ENCODE assay signal across 10 cellular contexts in the genomic region with DNA sequence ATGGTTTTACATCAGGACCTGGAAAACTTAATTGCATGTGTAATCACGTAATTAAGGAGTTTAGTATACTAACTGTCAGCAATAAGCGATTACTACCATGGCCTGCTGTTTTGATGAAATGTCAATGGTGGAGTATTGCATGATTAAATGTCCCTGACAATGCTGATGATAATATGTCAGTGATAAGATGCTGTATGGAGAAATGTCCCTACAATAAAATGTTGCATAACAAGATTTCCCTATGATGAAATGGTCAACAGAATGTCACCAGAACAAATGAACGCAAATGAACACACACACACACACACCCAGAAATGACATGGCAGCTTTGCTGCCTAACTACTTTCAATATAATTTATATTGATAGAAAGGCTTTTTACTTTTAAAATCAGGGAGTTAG.
A peak's percentile ranks its signal among the peaks of the same experiment; 100 is the strongest.
DNase-seq lines count a peak whose midpoint lies in the region; ATAC-seq and TF ChIP-seq lines count a peak whose summit lies in the region.
"Had no signal": no experiment of that assay in that cellular context is flagged by ENCODE, and none has a peak within 500 bp of the region (broad histone marks: within the 10 kb centered on the region; RNA-seq: fewer than 3 reads in every experiment).

No MANE protein-coding gene starts in this region.

- ATAC-seq in GM18520 (IDR thresholded peaks at IDR 0.05; ENCODE audit: unreplicated experiment): no peak
- ATAC-seq: HCT116 had no signal

- peak overlapping the region; percentile 37 for H3K4me3 Mint-ChIP-seq in type B pancreatic cell

- H3K27ac Mint-ChIP-seq in type B pancreatic cell: peak overlapping the region; percentile 82

- TF ChIP-seq CTCF in type B pancreatic cell (conservative IDR thresholded peaks at IDR 0.05): no peak

- peak; percentile 26 for DNase-seq in NCI-H748 (lab: John Stamatoyannopoulos, UW; ENCODE audit: unreplicated experiment)
- DNase-seq in NCI-H748 treated with DMSO at 0.1 percent for 48 hours (lab: John Stamatoyannopoulos, UW): no peak
- peak; percentile 1 for DNase-seq in HuH-7 (ENCODE audit: low spot score)
- DNase-seq in NCI-H146 treated with DMSO at 0.1 percent for 48 hours (lab: John Stamatoyannopoulos, UW; ENCODE audit: unreplicated experiment): peak; percentile 44
- DNase-seq in type B pancreatic cell (ENCODE audit: extremely low spot score, unreplicated experiment): no peak
- no peak for DNase-seq in inferior parietal cortex (ENCODE audit: extremely low spot score)
- DNase-seq: DMS53, GM23248 had no signal

- no peaks in the 10 kb centered on the region for H3K27me3 Mint-ChIP-seq in type B pancreatic cell

- peaks cover 6% of the 10 kb centered on the region for H3K9me3 Mint-ChIP-seq in type B pancreatic cell

- peaks cover 5% of the 10 kb centered on the region for H3K4me1 Mint-ChIP-seq in type B pancreatic cell (ENCODE audit: unreplicated experiment)

- H3K36me3 Mint-ChIP-seq in type B pancreatic cell: no peaks in the 10 kb centered on the region

Comparison
In these comparisons a context has a peak if more than half of its experiments do, and no peak if none do; other contexts are left out.
1. DNase-seq: peak in NCI-H748 (single experiment), HuH-7 (single experiment) and NCI-H146 treated with DMSO at 0.1 percent for 48 hours (single experiment); none in NCI-H748 treated with DMSO at 0.1 percent for 48 hours (single experiment), type B pancreatic cell (single experiment) and inferior parietal cortex (single experiment).